Comparison of ENCODE assay signal across 20 cellular contexts in genomic region chr3:148739720-148740119, GRCh38. TPM values are rescaled to one million over a fixed set of nuclear protein-coding genes. Genes with fewer than 3 reads are reported as not detected.
DNase-seq lines count a peak whose midpoint lies in the region; ATAC-seq, FAIRE-seq and TF ChIP-seq lines count a peak whose summit lies in the region.
"Had no signal": no experiment of that assay in that cellular context is flagged by ENCODE, and none has a peak within 500 bp of the region (broad histone marks: within the 10 kb centered on the region; RNA-seq: fewer than 3 reads in every experiment).

No MANE protein-coding gene starts in this region.

- FAIRE-seq in HTR-8/SVneo (lab: Jason Lieb, UNC), result peak; percentile 28
- FAIRE-seq: GM12878, GM18507 had no signal

- H3K4me1 ChIP-seq in body of pancreas (peaks cover 65% of the 10 kb centered on the region), right lobe of liver (peaks cover 0 to 35% (median 11%) of the 10 kb centered on the region in 4 donors)

- H3K36me3 ChIP-seq in body of pancreas (replicated peaks in 1 of 2; ENCODE audit: insufficient read depth in 1 of 2, low read depth in 2 of 2) (no peaks in the 10 kb centered on the region), right lobe of liver (no peaks in the 10 kb centered on the region)

- H3K27ac ChIP-seq in body of pancreas, result peak overlapping the region in 3 of 4 donors; percentile 80 to 86 (median 82)
- peak overlapping the region in 2 of 3 donors; percentile 2 to 74 for H3K27ac ChIP-seq in right lobe of liver

- in situ Hi-C loops in GM13976 (cut with MboI; ENCODE audit: low sequenced_read_pairs, unreplicated experiment), result no loop called here

- no peak overlapping the region for H3K4me3 ChIP-seq in body of pancreas
- H3K4me3 ChIP-seq in right lobe of liver, result no peak overlapping the region
- H3K4me3 ChIP-seq: GM12878, GM23338 had no signal

- H3K4me3 Mint-ChIP-seq in stimulated activated memory B cell treated with anti-CD40 and anti-IgM and Interleukin-4, amounts not matched to agents 10 μg/mL and 1 μg/mL and 100 μg/mL, for 72 hours, result no peak overlapping the region
- H3K4me3 Mint-ChIP-seq: CD4-positive, alpha-beta memory T cell; GM23338; H9 had no signal

- no peak for DNase-seq in HTR-8/SVneo (ENCODE audit: insufficient read length, low spot score)
- DNase-seq in body of pancreas, result peak; percentile 58 to 79 (median 66)
- DNase-seq in right lobe of liver, result peak in 2 of 3 donors; percentile 63 to 77
- DNase-seq in GM13976 (ENCODE audit: low spot score), result no peak
- DNase-seq in central memory CD4-positive, alpha-beta T cell, result no peak
- DNase-seq: C1 segment of cervical spinal cord; Calu3; CD4-positive, alpha-beta memory T cell; COR-L47; DMS79; EL; GDM1; H9 had no signal

- peak; percentile 53 for ATAC-seq in body of pancreas
- ATAC-seq in right lobe of liver, result peak in 3 of 4 donors; percentile 7 to 67 (median 34)
- peak; percentile 57 for ATAC-seq in stimulated activated memory B cell treated with anti-CD40 and anti-IgM and Interleukin-4, amounts not matched to agents 10 μg/mL and 1 μg/mL and 100 μg/mL, for 72 hours
- ATAC-seq: GM12878, GM23338, HCT116 had no signal

- H3K27ac Mint-ChIP-seq in stimulated activated memory B cell treated with anti-CD40 and anti-IgM and Interleukin-4, amounts not matched to agents 10 μg/mL and 1 μg/mL and 100 μg/mL, for 72 hours, result no peak overlapping the region
- H3K27ac Mint-ChIP-seq: CD4-positive, alpha-beta memory T cell; GM23338; H9 had no signal

- H3K9me3 ChIP-seq in body of pancreas (no peaks in the 10 kb centered on the region), right lobe of liver (no peaks in the 10 kb centered on the region)

- intact Hi-C loops in body of pancreas (cut with DNase I), result no loop called here
- intact Hi-C loops in right lobe of liver (cut with DNase I), result no loop called here

- no peaks in the 10 kb centered on the region for H3K4me1 Mint-ChIP-seq in stimulated activated memory B cell treated with anti-CD40 and anti-IgM and Interleukin-4, amounts not matched to agents 10 μg/mL and 1 μg/mL and 100 μg/mL, for 72 hours
- H3K4me1 Mint-ChIP-seq: CD4-positive, alpha-beta memory T cell; GM23338 had no signal

- H3K9me3 Mint-ChIP-seq in stimulated activated memory B cell treated with anti-CD40 and anti-IgM and Interleukin-4, amounts not matched to agents 10 μg/mL and 1 μg/mL and 100 μg/mL, for 72 hours, result no peaks in the 10 kb centered on the region
- H3K9me3 Mint-ChIP-seq: GM23338, H9 had no signal

- no peak for TF ChIP-seq POLR2A in body of pancreas (IDR thresholded peaks at IDR 0.05)
- peak; percentile 20 for TF ChIP-seq POLR2A in right lobe of liver (IDR thresholded peaks at IDR 0.05)

- H3K27me3 Mint-ChIP-seq in stimulated activated memory B cell treated with anti-CD40 and anti-IgM and Interleukin-4, amounts not matched to agents 10 μg/mL and 1 μg/mL and 100 μg/mL, for 72 hours, result no peaks in the 10 kb centered on the region

- WGBS in body of pancreas, 2 donors, result 32 to 38% methylated on average over 1 of the region's 1 CpG
- 13% methylated on average over 1 of the region's 1 CpG for WGBS in right lobe of liver (ENCODE audit: insufficient coverage, low coverage, low lambda C conversion rate, missing lambda C conversion rate)

- H3K27me3 ChIP-seq in body of pancreas (no peaks in the 10 kb centered on the region), right lobe of liver (no peaks in the 10 kb centered on the region)

- no peaks in the 10 kb centered on the region for H3K36me3 Mint-ChIP-seq in stimulated activated memory B cell treated with anti-CD40 and anti-IgM and Interleukin-4, amounts not matched to agents 10 μg/mL and 1 μg/mL and 100 μg/mL, for 72 hours
- H3K36me3 Mint-ChIP-seq: CD4-positive, alpha-beta memory T cell had no signal

- TF ChIP-seq CTCF in body of pancreas (IDR thresholded peaks at IDR 0.05) (no peak), right lobe of liver (IDR thresholded peaks at IDR 0.05) (no peak), GM13976 (IDR thresholded peaks at IDR 0.05; ENCODE audit: borderline replicate concordance, control extremely low read depth, extremely low read depth, insufficient read depth, missing control alignments) (no peak)

RNA-seq across cellular contexts. Expression of gene AGTR1, which starts 42.0 kb away (rescaled TPM):
- total RNA-seq in body of pancreas (10 to 100 TPM in 1 of 2 donors, 1 to 10 TPM in 1; 4.4 to 11.2 TPM), right lobe of liver (10 to 100 TPM; 23.9 to 46.5 (median 36.3) TPM)
- total RNA-seq: A172; A673; Calu3; CD4-positive, alpha-beta memory T cell; GM12878; GM23338; H9 had no signal

Comparison
In these comparisons a context has a peak if more than half of its experiments do, and no peak if none do; other contexts are left out.
1. DNase-seq: peak in body of pancreas (4 of 4) and right lobe of liver (2 of 3); none in HTR-8/SVneo (single experiment), GM13976 (single experiment) and central memory CD4-positive, alpha-beta T cell (single experiment).
2. Peak in every context shown above with its lines, with median percentiles within 50 percentile points of each other: ATAC-seq.